In genomic region chr16:52554334-52554733, GRCh38 we compare ENCODE assay signal across 31 cellular contexts. TPM values are rescaled to one million over a fixed set of nuclear protein-coding genes. Genes with fewer than 3 reads are reported as not detected.
DNase-seq lines count a peak whose midpoint lies in the region; ATAC-seq, FAIRE-seq and TF ChIP-seq lines count a peak whose summit lies in the region.
"Had no signal": no experiment of that assay in that cellular context is flagged by ENCODE, and none has a peak within 500 bp of the region (broad histone marks: within the 10 kb centered on the region; RNA-seq: fewer than 3 reads in every experiment).

No MANE protein-coding gene starts in this region.

- H2AFZ ChIP-seq in HepG2 (ENCODE audit: low read length) = no peak overlapping the region
- no peak overlapping the region for H2AFZ ChIP-seq in K562 (ENCODE audit: low read depth, low read length)

- no peak overlapping the region for H3K9ac ChIP-seq in HepG2 (ENCODE audit: insufficient read depth, low read depth, low read length)
- no peak overlapping the region for H3K9ac ChIP-seq in K562 (ENCODE audit: insufficient read depth in 1 of 2, low read depth in 2 of 2, low read length in 2 of 2)
- H3K9ac ChIP-seq: BLaER1 had no signal

- H3K79me2 ChIP-seq in HepG2 (ENCODE audit: insufficient read depth, low read length) (no peaks in the 10 kb centered on the region), K562 (ENCODE audit: control insufficient read depth, insufficient read depth, low read length) (no peaks in the 10 kb centered on the region)

- TF ChIP-seq EP300 in HepG2 (IDR thresholded peaks at IDR 0.05; ENCODE audit: low read depth in 2 of 2, low read length in 2 of 2) (no peak), HepG2 (CRISPR knock-in tag; IDR thresholded peaks at IDR 0.05; ENCODE audit: borderline replicate concordance) (no peak), K562 (IDR thresholded peaks at IDR 0.05; ENCODE audit: low read length) (no peak)

- H3K4me1 ChIP-seq in HepG2 (ENCODE audit: insufficient read depth, low read length) (peaks cover 48% of the 10 kb centered on the region), right lobe of liver (peaks cover 0 to 14% (median 3%) of the 10 kb centered on the region in 4 donors), K562 (replicated peaks in 1 of 2; ENCODE audit: control insufficient read depth in 2 of 2, insufficient read depth in 2 of 2, low read length in 2 of 2) (no peaks in the 10 kb centered on the region), upper lobe of right lung (no peaks in the 10 kb centered on the region)
- H3K4me1 ChIP-seq: BE2C, BLaER1 had no signal

- H3K36me3 Mint-ChIP-seq in activated CD4-positive, alpha-beta memory T cell treated with anti-CD3 and anti-CD28 coated beads for 36 hours = no peaks in the 10 kb centered on the region
- H3K36me3 Mint-ChIP-seq: CD14-positive monocyte; CD4-positive, alpha-beta memory T cell; CD4-positive, CD25-positive, alpha-beta regulatory T cell; CD8-positive, alpha-beta memory T cell had no signal

- ATAC-seq in HepG2 (no peak), right lobe of liver (no peak), GM18907 (IDR thresholded peaks at IDR 0.05; ENCODE audit: unreplicated experiment) (peak; percentile 70), K562 (no peak), upper lobe of right lung (no peak)
- ATAC-seq: GM12878 had no signal

- no peaks in the 10 kb centered on the region for H3K27me3 Mint-ChIP-seq in activated CD4-positive, alpha-beta memory T cell treated with anti-CD3 and anti-CD28 coated beads for 36 hours

- no peaks in the 10 kb centered on the region for H3K4me1 Mint-ChIP-seq in activated CD4-positive, alpha-beta memory T cell treated with anti-CD3 and anti-CD28 coated beads for 36 hours (ENCODE audit: low read depth)
- H3K4me1 Mint-ChIP-seq: CD14-positive monocyte; CD4-positive, alpha-beta memory T cell; CD4-positive, CD25-positive, alpha-beta regulatory T cell; CD8-positive, alpha-beta memory T cell had no signal

- H3K9me3 Mint-ChIP-seq in activated CD4-positive, alpha-beta memory T cell treated with anti-CD3 and anti-CD28 coated beads for 36 hours = no peaks in the 10 kb centered on the region

- TF ChIP-seq POLR2A in HepG2 (IDR thresholded peaks at IDR 0.05; ENCODE audit: insufficient read depth in 1 of 2, low read depth in 2 of 2, low read length in 2 of 2) (no peak), right lobe of liver (IDR thresholded peaks at IDR 0.05) (no peak), K562 (conservative IDR thresholded peaks at IDR 0.05) (no peak)

- H3K27ac ChIP-seq in HepG2 (ENCODE audit: extremely low read length, insufficient read depth, low read length) = no peak overlapping the region
- H3K27ac ChIP-seq in right lobe of liver = no peak overlapping the region
- no peak overlapping the region for H3K27ac ChIP-seq in K562 (ENCODE audit: extremely low read depth, low read depth, low read length)
- H3K27ac ChIP-seq in upper lobe of right lung = no peak overlapping the region
- H3K27ac ChIP-seq: BLaER1 had no signal

- TF ChIP-seq RAD21 in HepG2 (CRISPR knock-in tag; IDR thresholded peaks at IDR 0.05) (no peak), K562 (CRISPR knock-in tag; conservative IDR thresholded peaks at IDR 0.05 in 1 of 2, IDR thresholded peaks at IDR 0.05 in 1 of 2) (no peak)

- H3K4me3 ChIP-seq in HepG2 (replicated peaks in 1 of 3; ENCODE audit: insufficient read depth in 1 of 3, low read depth in 2 of 3, low read length in 3 of 3) (no peak overlapping the region), right lobe of liver (no peak overlapping the region), K562 (no peak overlapping the region), upper lobe of right lung (no peak overlapping the region)
- H3K4me3 ChIP-seq: BLaER1, GM12878 had no signal

- no peaks in the 10 kb centered on the region for H3K27me3 ChIP-seq in HepG2 (ENCODE audit: control insufficient read depth in 1 of 2, insufficient read depth in 2 of 2, low read length in 2 of 2)
- no peaks in the 10 kb centered on the region for H3K27me3 ChIP-seq in right lobe of liver
- H3K27me3 ChIP-seq in K562 (ENCODE audit: control insufficient read depth in 2 of 2, insufficient read depth in 2 of 2, low read length in 2 of 2) = no peaks in the 10 kb centered on the region
- peaks cover 8% of the 10 kb centered on the region for H3K27me3 ChIP-seq in upper lobe of right lung
- H3K27me3 ChIP-seq: BLaER1 had no signal

- 86% methylated on average over 1 of the region's 1 CpG for WGBS in HepG2 (ENCODE audit: low lambda C conversion rate)
- 33% methylated on average over 1 of the region's 1 CpG for whole genome bisulfite sequencing in right lobe of liver (ENCODE audit: insufficient coverage, low coverage, low lambda C conversion rate, missing lambda C conversion rate)
- 0% methylated on average over 1 of the region's 1 CpG for WGBS in K562 (ENCODE audit: insufficient coverage, low coverage, missing lambda C conversion rate)

- H3K4me2 ChIP-seq in HepG2 (ENCODE audit: low read depth, low read length) (no peak overlapping the region), K562 (ENCODE audit: insufficient read depth, low read length) (no peak overlapping the region)
- H3K4me2 ChIP-seq: BLaER1 had no signal

- H4K20me1 ChIP-seq in HepG2 (ENCODE audit: insufficient read depth, low read length) (no peaks in the 10 kb centered on the region), K562 (replicated peaks; ENCODE audit: control insufficient read depth, insufficient read depth, low read length) (no peaks in the 10 kb centered on the region)
- H4K20me1 ChIP-seq: BLaER1 had no signal

- no peak overlapping the region for H3K27ac Mint-ChIP-seq in activated CD4-positive, alpha-beta memory T cell treated with anti-CD3 and anti-CD28 coated beads for 36 hours
- H3K27ac Mint-ChIP-seq: CD14-positive monocyte; CD4-positive, alpha-beta memory T cell; CD4-positive, CD25-positive, alpha-beta regulatory T cell; CD8-positive, alpha-beta memory T cell had no signal

- DNase-seq in HepG2 (ENCODE audit: low spot score) (no peak), right lobe of liver (no peak), K562 (ENCODE audit: extremely low read depth in 1 of 4, low spot score in 3 of 4) (no peak), upper lobe of right lung (no peak), 8988T (no peak)
- no peak for DNase-seq in activated CD4-positive, alpha-beta memory T cell treated with anti-CD3 and anti-CD28 coated beads for 36 hours
- DNase-seq: ACHN; BE2C; C1 segment of cervical spinal cord; CD4-positive, alpha-beta memory T cell; CD4-positive, CD25-positive, alpha-beta regulatory T cell; CD8-positive, alpha-beta memory T cell; COR-L47; DMS 273 treated with DMSO at 0.1 percent for 48 hours; DMS153; DMS53; DMS79; DND-41; EL; GDM1 had no signal

- CTCF ChIA-PET in HepG2 (lab: Yijun Ruan, JAX; ENCODE audit: low intra/inter-chr PET ratio, low total read pairs) = no interaction called here
- CTCF ChIA-PET in K562 (lab: Yijun Ruan, JAX; ENCODE audit: low intra/inter-chr PET ratio) = interaction anchor here (0.6 kb wide), 1 partner anchor 854 kb away, joined by 4 read pairs; no protein-coding TSS in a partner anchor
- CTCF ChIA-PET in activated CD4-positive, alpha-beta memory T cell treated with anti-CD3 and anti-CD28 coated beads for 36 hours (lab: Charles Lee) = no interaction called here

- no peak for TF ChIP-seq CTCF in HepG2 (CRISPR knock-in tag; IDR thresholded peaks at IDR 0.05)
- TF ChIP-seq CTCF in right lobe of liver (IDR thresholded peaks at IDR 0.05) = no peak
- TF ChIP-seq CTCF in K562 (IDR thresholded peaks at IDR 0.05 in 2 of 3, conservative IDR thresholded peaks at IDR 0.05 in 1 of 3; ENCODE audit: insufficient read depth in 2 of 3, low read depth in 1 of 3, low read length in 3 of 3) = no peak
- TF ChIP-seq CTCF in upper lobe of right lung (IDR thresholded peaks at IDR 0.05) = no peak

- H3K4me3 Mint-ChIP-seq in activated CD4-positive, alpha-beta memory T cell treated with anti-CD3 and anti-CD28 coated beads for 36 hours = no peak overlapping the region
- H3K4me3 Mint-ChIP-seq: CD14-positive monocyte; CD4-positive, alpha-beta memory T cell; CD4-positive, CD25-positive, alpha-beta regulatory T cell; CD8-positive, alpha-beta memory T cell had no signal

- H3K9me3 ChIP-seq in HepG2 (ENCODE audit: low read length) (no peaks in the 10 kb centered on the region), right lobe of liver (no peaks in the 10 kb centered on the region), K562 (replicated peaks; ENCODE audit: control insufficient read depth, insufficient read depth, low read depth, low read length) (no peaks in the 10 kb centered on the region), upper lobe of right lung (no peaks in the 10 kb centered on the region)
- H3K9me3 ChIP-seq: BE2C, BLaER1 had no signal

- POLR2A ChIA-PET in HepG2 (lab: Yijun Ruan, JAX) (no interaction called here), K562 (lab: Yijun Ruan, JAX) (no interaction called here)
- POLR2A ChIA-PET in activated CD4-positive, alpha-beta memory T cell treated with anti-CD3 and anti-CD28 coated beads for 36 hours (lab: Charles Lee) = no interaction called here

- H3K36me3 ChIP-seq in HepG2 (replicated peaks in 1 of 2; ENCODE audit: control insufficient read depth in 1 of 2, insufficient read depth in 2 of 2, low read length in 2 of 2) (no peaks in the 10 kb centered on the region), right lobe of liver (no peaks in the 10 kb centered on the region), K562 (ENCODE audit: control insufficient read depth, insufficient read depth, low read length) (no peaks in the 10 kb centered on the region), upper lobe of right lung (no peaks in the 10 kb centered on the region)
- H3K36me3 ChIP-seq: BE2C, BLaER1 had no signal

- H3K9me1 ChIP-seq in K562 (ENCODE audit: control insufficient read depth, insufficient read depth, low read length) = no peaks in the 10 kb centered on the region

- BruUV-seq in HepG2 (replicated peaks; lab: Mats Ljungman, UMichigan) (no TSS peak), K562 (replicated peaks; lab: Mats Ljungman, UMichigan) (no TSS peak)

- intact Hi-C loops in HepG2 (cut with micrococcal nuclease; ENCODE audit: unreplicated experiment) (no loop called here), right lobe of liver (cut with DNase I) (no loop called here), K562 (cut with micrococcal nuclease) (no loop called here), upper lobe of right lung (cut with DNase I) (no loop called here)
- intact Hi-C loops in activated CD4-positive, alpha-beta memory T cell treated with anti-CD3 and anti-CD28 coated beads for 36 hours (cut with micrococcal nuclease) = no loop called here

- FAIRE-seq in HepG2 (lab: Jason Lieb, UNC) (no peak), K562 (lab: Jason Lieb, UNC) (no peak)
- FAIRE-seq: GM12878, GM12892, GM18507, GM19239 had no signal

- in situ Hi-C loops in HepG2 (cut with HindIII; ENCODE audit: extremely low pct_ligation_motif_present, low pct_unique_long_range_greater_than_20kb) (no loop called here), K562 (cut with MboI) (no loop called here)

RNA-seq across cellular contexts. Expression of gene TOX3, which starts 7.4 kb away (rescaled TPM):
- total RNA-seq in HepG2 (2016; rRNA removed; fragmentation: Illumina TruSeq; extraction: Trizol) (12.1 and 14.5 TPM in 2 replicates), right lobe of liver (1 to 10 TPM in 5 of 6 experiments, under 1 TPM in 1; 0.92 to 5.8 (median 3.6) TPM), K562 (2014; rRNA removed) (not detected in 2 replicates), K562 (2014; rRNA removed; fragmentation: Illumina TruSeq; extraction: Trizol) (not detected in 2 replicates), K562 (2015; rRNA removed; fragmentation: Illumina TruSeq; extraction: Trizol) (not detected in 2 replicates), K562 (2021) (0.18 TPM in 1 of 2 replicates, not detected in the other), upper lobe of right lung (3.7 TPM)
- 19.7 and 21.7 TPM in 2 replicates for total RNA-seq in HepG2 (2016; cell fraction: cytosol; rRNA removed; fragmentation: Illumina TruSeq; extraction: Trizol; ENCODE audit: low read depth)
- total RNA-seq in HepG2 (2016; cell fraction: insoluble cytoplasmic fraction; rRNA removed; fragmentation: Illumina TruSeq; extraction: Trizol) = 11.6 and 15.0 TPM in 2 replicates
- 14.2 and 14.5 TPM in 2 replicates for total RNA-seq in HepG2 (2016; cell fraction: membrane; rRNA removed; fragmentation: Illumina TruSeq; extraction: Trizol)
- total RNA-seq in HepG2 (2016; cell fraction: nucleus; rRNA removed; fragmentation: Illumina TruSeq; extraction: Trizol) = 17.7 and 24.3 TPM in 2 replicates
- polyA plus RNA-seq in HepG2 (2011; rRNA removed) (95.6 and 98.6 TPM in 2 replicates), K562 (2011; rRNA removed) (not detected in 2 replicates), K562 (2014; fragmentation: Illumina TruSeq; extraction: Trizol) (not detected in 2 replicates), K562 (2014; fragmentation: Nextera tagmentation; extraction: Ambion mirVana) (not detected), K562 (2014; rRNA removed) (not detected in 2 replicates)
- polyA plus RNA-seq in HepG2 (2011; cell fraction: cytosol; rRNA removed) = 53.0 and 61.5 TPM in 2 replicates
- 59.3 and 60.8 TPM in 2 replicates for polyA plus RNA-seq in HepG2 (2011; cell fraction: nucleus; rRNA removed)
- polyA plus RNA-seq in HepG2 (2012) = 60.3 and 93.0 TPM in 2 replicates
- polyA plus RNA-seq in HepG2 (2016; cell fraction: cytosol; fragmentation: Illumina TruSeq; extraction: Trizol; ENCODE audit: low read depth) = 4.5 and 4.7 TPM in 2 replicates
- polyA plus RNA-seq in HepG2 (2016; cell fraction: insoluble cytoplasmic fraction; fragmentation: Illumina TruSeq; extraction: Trizol; ENCODE audit: low read depth) = 36.1 and 46.4 TPM in 2 replicates
- 16.2 and 16.6 TPM in 2 replicates for polyA plus RNA-seq in HepG2 (2016; cell fraction: membrane; fragmentation: Illumina TruSeq; extraction: Trizol; ENCODE audit: low read depth)
- polyA plus RNA-seq in HepG2 (2016; cell fraction: nucleus; fragmentation: Illumina TruSeq; extraction: Trizol; ENCODE audit: insufficient read depth, low read depth) = 26.4 and 30.3 TPM in 2 replicates
- 0.42 and 283 TPM in 2 replicates for polyA minus RNA-seq in HepG2 (2011; rRNA and poly(A)+ RNA removed; ENCODE audit: low replicate concordance)
- polyA minus RNA-seq in HepG2 (2011; cell fraction: cytosol; rRNA and poly(A)+ RNA removed) = 65.9 and 72.3 TPM in 2 replicates
- polyA minus RNA-seq in HepG2 (2011; cell fraction: nucleus; rRNA and poly(A)+ RNA removed) = 122 and 148 TPM in 2 replicates
- not detected in 2 replicates for total RNA-seq in K562 (2011; cell fraction: chromatin; rRNA removed; ENCODE audit: low replicate concordance)
- total RNA-seq in K562 (2011; cell fraction: nucleolus; rRNA removed) = not detected in 2 replicates
- not detected in 2 replicates for total RNA-seq in K562 (2011; cell fraction: nucleoplasm; rRNA removed)
- polyA plus RNA-seq in K562 (2011; cell fraction: cytosol; rRNA removed) = not detected in 2 replicates
- polyA plus RNA-seq in K562 (2011; cell fraction: nucleus; rRNA removed) = not detected in 2 replicates
- not detected in 2 replicates for polyA plus RNA-seq in K562 (2012)
- not detected in 2 replicates for polyA minus RNA-seq in K562 (2011; rRNA and poly(A)+ RNA removed)
- not detected in 2 replicates for polyA minus RNA-seq in K562 (2011; cell fraction: cytosol; rRNA and poly(A)+ RNA removed)
- not detected in 2 replicates for polyA minus RNA-seq in K562 (2011; cell fraction: nucleus; rRNA and poly(A)+ RNA removed)
- total RNA-seq in activated CD4-positive, alpha-beta memory T cell treated with anti-CD3 and anti-CD28 coated beads for 36 hours = not detected
- total RNA-seq: A172; CD4-positive, alpha-beta memory T cell; CD4-positive, CD25-positive, alpha-beta regulatory T cell; CD8-positive, alpha-beta memory T cell; Daoy; G401; GM12878 had no signal
- polyA plus RNA-seq: AG04450; CD14-positive monocyte; CD4-positive, CD25-positive, alpha-beta regulatory T cell; CD8-positive, alpha-beta memory T cell; GM12878 had no signal

Comparison
In these comparisons a context has a peak if more than half of its experiments do, and no peak if none do; other contexts are left out.
1. Of the 241 proteins assayed by ChIP-seq in both HepG2 and K562: peak only in HepG2: none; only in K562: none; in both: MAFF and MAFK; in neither: 239.